ENCODE assay signal across 8 cellular contexts in genomic region chr14:105090493-105091334, GRCh38. TPM values are rescaled to one million over a fixed set of nuclear protein-coding genes. Genes with fewer than 3 reads are reported as not detected.
A peak's percentile ranks its signal among the peaks of the same experiment; 100 is the strongest.
DNase-seq lines count a peak whose midpoint lies in the region; ATAC-seq lines count a peak whose summit lies in the region.

No MANE protein-coding gene starts in this region.

- H3K27ac ChIP-seq in effector memory CD4-positive, alpha-beta T cell (ENCODE audit: insufficient read depth, low read length, poor library complexity, severe bottlenecking): no peak overlapping the region

- H3K27me3 ChIP-seq in effector memory CD4-positive, alpha-beta T cell (replicated peaks; ENCODE audit: control insufficient read depth, insufficient read depth, low read length, poor library complexity, severe bottlenecking): no peaks in the 10 kb centered on the region

- peaks cover 31% of the 10 kb centered on the region for H3K4me1 ChIP-seq in effector memory CD4-positive, alpha-beta T cell (ENCODE audit: control insufficient read depth, insufficient read depth, low read length, poor library complexity, severe bottlenecking)

- no peak for ATAC-seq in HG03196 (IDR thresholded peaks at IDR 0.05; ENCODE audit: unreplicated experiment)

- no peak overlapping the region for H3K4me3 ChIP-seq in effector memory CD4-positive, alpha-beta T cell (ENCODE audit: insufficient read depth, low read depth, low read length, poor library complexity, severe bottlenecking)

- no peaks in the 10 kb centered on the region for H3K9me3 ChIP-seq in effector memory CD4-positive, alpha-beta T cell (ENCODE audit: control insufficient read depth, low read length)

- DNase-seq in EL (peak; percentile 76), HT-29 (ENCODE audit: low spot score) (peak; percentile 87), NOMO-1 treated with DMSO at 0.1 percent for 48 hours (lab: John Stamatoyannopoulos, UW; ENCODE audit: unreplicated experiment) (peak; percentile 70), medulla oblongata (ENCODE audit: extremely low spot score) (peak; percentile 80)
- DNase-seq in activated CD8-positive, alpha-beta memory T cell treated with anti-CD3 and anti-CD28 coated beads for 4 hours (ENCODE audit: low read depth in 2 of 2): peak; percentile 69 to 80
- peak; percentile 64 to 74 (median 67) for DNase-seq in effector memory CD4-positive, alpha-beta T cell
- DNase-seq in stimulated activated CD8-positive, alpha-beta memory T cell treated with anti-CD3 and anti-CD28 coated beads, Interleukin-12 subunit alpha, Interleukin-12 subunit beta, amount 100 ng/mL, for 4 hours (ENCODE audit: low read depth): peak; percentile 71

- no peaks in the 10 kb centered on the region for H3K36me3 ChIP-seq in effector memory CD4-positive, alpha-beta T cell (ENCODE audit: control insufficient read depth, insufficient read depth, low read length)

RNA-seq across cellular contexts. Expression of gene GPR132, which starts 25.5 kb away (rescaled TPM):
- not detected in 2 replicates for total RNA-seq in HT-29 (2014; rRNA removed; shearing (Covaris generic))
